34 cellular contexts compared by ENCODE assay signal in the genomic region with DNA sequence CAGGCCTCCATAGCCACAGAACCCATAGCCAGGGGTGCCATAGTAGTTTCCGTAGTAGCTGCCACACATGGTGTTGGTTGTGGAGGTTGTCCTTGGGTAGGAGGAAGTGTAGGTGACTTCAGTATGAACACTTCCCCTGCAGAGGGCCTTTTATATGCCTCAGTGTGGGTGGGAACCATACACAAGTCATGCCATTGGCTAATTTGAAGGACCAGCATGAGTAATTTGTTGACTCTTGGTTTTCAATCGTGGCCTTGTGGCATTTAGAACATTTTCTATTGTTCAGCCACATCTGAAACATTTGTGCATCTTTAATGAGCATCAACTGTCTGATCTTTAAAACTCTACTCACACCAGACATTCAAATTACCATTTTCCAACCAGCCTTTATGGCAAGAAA. TPM values are rescaled to one million over a fixed set of nuclear protein-coding genes. Genes with fewer than 3 reads are reported as not detected.
"Had no signal": no experiment of that assay in that cellular context is flagged by ENCODE, and none has a peak within 500 bp of the region (broad histone marks: within the 10 kb centered on the region; RNA-seq: fewer than 3 reads in every experiment).

Gene KRTAP6-1, minus strand, starts transcription at position 95 of the 400 bp plus-strand sequence. Its CDS starts 26 bp downstream, at position 69.

- H3K79me2 ChIP-seq: hepatocyte had no signal

- H3K27me3 ChIP-seq: colonic mucosa, esophagus muscularis mucosa, foreskin keratinocyte, gastroesophageal sphincter, heart left ventricle, hepatocyte, left lung, neural progenitor cell, right atrium auricular region, transverse colon, upper lobe of right lung, uterus had no signal

- ATAC-seq: foreskin keratinocyte; gastroesophageal sphincter; heart left ventricle; left cardiac atrium; left lung; naive thymus-derived CD4-positive, alpha-beta T cell; sciatic nerve had no signal

- H3K4me3 ChIP-seq: colonic mucosa, esophagus muscularis mucosa, gastroesophageal sphincter, heart left ventricle, hepatocyte, left lung, neural progenitor cell, prostate gland, right atrium auricular region, smooth muscle cell, transverse colon, upper lobe of right lung, uterus had no signal

- DNase-seq: colonic mucosa; effector CD8-positive, alpha-beta T cell; endodermal cell; foreskin keratinocyte; left cardiac atrium; left lung; mesenchymal stem cell; midbrain; naive thymus-derived CD4-positive, alpha-beta T cell; nucleus accumbens; stimulated activated CD4-positive, alpha-beta T cell treated with anti-CD3 and anti-CD28 coated beads, Interleukin-12 subunit alpha, Interleukin-12 subunit beta, amount 100 ng/mL, for 4 hours; stimulated activated CD4-positive, alpha-beta T cell treated with anti-CD3 and anti-CD28 coated beads, Interleukin-1b, Interleukin-23, amount 100 ng/mL, for 48 hours; stimulated activated CD4-positive, alpha-beta T cell treated with anti-CD3 and anti-CD28 coated beads, Interleukin-4, amount 100 ng/mL, for 1 hour; stimulated activated CD8-positive, alpha-beta memory T cell treated with anti-CD3 and anti-CD28 coated beads, Interleukin-4, amount 100 ng/mL, for 48 hours; stimulated activated naive CD4-positive, alpha-beta T cell; transverse colon; upper lobe of right lung; uterus had no signal

- H3K9me3 ChIP-seq: esophagus muscularis mucosa, gastroesophageal sphincter, prostate gland, right atrium auricular region, transverse colon, upper lobe of right lung, uterus had no signal

- H3K36me3 ChIP-seq: colonic mucosa, esophagus muscularis mucosa, gastroesophageal sphincter, heart left ventricle, left lung, neural progenitor cell, prostate gland, right atrium auricular region, transverse colon, upper lobe of right lung, uterus had no signal

- H3K4me1 ChIP-seq: colonic mucosa, esophagus muscularis mucosa, foreskin keratinocyte, gastroesophageal sphincter, heart left ventricle, left lung, neural progenitor cell, prostate gland, right atrium auricular region, transverse colon, upper lobe of right lung, uterus had no signal

- H3K4me2 ChIP-seq: hepatocyte, neural progenitor cell, smooth muscle cell had no signal

- H3K9ac ChIP-seq: neural progenitor cell had no signal

- H2AFZ ChIP-seq: hepatocyte, neural progenitor cell had no signal

- H3K27ac ChIP-seq: colonic mucosa, epithelial cell of prostate, esophagus muscularis mucosa, foreskin keratinocyte, gastroesophageal sphincter, heart left ventricle, hepatocyte, left lung, neural progenitor cell, prostate gland, right atrium auricular region, transverse colon, upper lobe of right lung, uterus had no signal

RNA-seq across cellular contexts. Expression of gene KRTAP6-1, which starts in this region (rescaled TPM):
- total RNA-seq: colonic mucosa; endodermal cell; esophagus muscularis mucosa; fibroblast of lung; foreskin keratinocyte; gastroesophageal sphincter; heart left ventricle; hepatocyte; kidney epithelial cell; left cardiac atrium; left lung; lung microvascular endothelial cell; mucosa of gallbladder; naive thymus-derived CD4-positive, alpha-beta T cell; osteocyte; prostate gland; right atrium auricular region; sciatic nerve; smooth muscle cell; transverse colon; upper lobe of right lung; uterus had no signal
- polyA plus RNA-seq: fibroblast of lung; foreskin keratinocyte; heart left ventricle; hepatocyte; naive thymus-derived CD4-positive, alpha-beta T cell; smooth muscle cell; thymus had no signal
